In genomic region chr7:50159154-50159553, GRCh38 we compare ENCODE assay signal across 1 cellular context.
TF ChIP-seq lines count a peak whose summit lies in the region.

No MANE protein-coding gene starts in this region.

TF ChIP-seq in K562, 482 proteins besides CTCF, POLR2A, EP300 and RAD21 (continued from another document):
- TF ChIP-seq ZBTB33 (CRISPR knock-in tag; IDR thresholded peaks at IDR 0.05) (peak; percentile 95), CREB1 (IDR thresholded peaks at IDR 0.05) (no peak), CREB1 (CRISPR knock-in tag; IDR thresholded peaks at IDR 0.05) (no peak), ZNF398 (CRISPR knock-in tag; IDR thresholded peaks at IDR 0.05) (no peak), TRIM24 (IDR thresholded peaks at IDR 0.05) (no peak)
